In the genomic region with DNA sequence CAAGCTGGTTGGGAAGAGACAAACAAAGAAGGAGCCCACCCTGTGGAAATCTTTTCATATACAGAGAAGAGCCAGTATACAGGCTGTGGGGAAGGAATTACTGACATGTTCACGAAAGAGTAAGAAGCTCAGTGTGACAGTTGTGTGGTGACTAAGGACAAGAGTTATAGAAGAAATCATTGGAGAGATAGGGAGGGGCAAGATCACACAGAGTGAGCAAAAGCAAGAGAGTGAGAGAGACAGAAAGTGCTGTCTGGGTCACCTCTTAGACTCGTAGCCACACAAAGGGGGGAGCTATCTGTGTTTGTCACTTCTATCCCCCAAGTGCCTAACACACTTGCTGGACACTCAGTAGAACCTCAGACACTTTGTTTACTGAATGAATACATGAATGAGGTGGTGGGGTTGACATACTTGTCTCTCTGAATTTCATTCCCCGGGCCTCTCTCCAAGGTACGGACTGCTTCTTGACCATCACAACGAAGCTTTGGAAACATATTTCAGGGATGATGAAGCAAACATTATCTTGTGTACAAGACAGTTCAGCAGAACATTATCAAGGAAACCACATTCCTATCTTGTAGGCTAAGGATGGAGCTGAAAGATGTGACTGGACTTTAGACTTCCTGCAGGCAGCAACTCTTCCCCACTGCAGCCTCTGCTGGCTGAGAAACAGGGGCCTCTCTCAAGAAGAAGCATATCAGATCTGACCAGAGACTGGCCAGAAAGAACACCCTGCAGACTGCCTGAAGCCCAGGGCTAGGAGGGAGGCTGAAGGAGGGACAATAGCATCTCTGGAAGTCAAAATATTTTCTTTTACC, we compare ENCODE assay signal across 1 cellular context.
TF ChIP-seq lines count a peak whose summit lies in the region.

No MANE protein-coding gene starts in this region.

TF ChIP-seq in SK-N-SH, 30 proteins besides CTCF, POLR2A, EP300 and RAD21 (continued from another document):
- TF ChIP-seq, protein P1, sequence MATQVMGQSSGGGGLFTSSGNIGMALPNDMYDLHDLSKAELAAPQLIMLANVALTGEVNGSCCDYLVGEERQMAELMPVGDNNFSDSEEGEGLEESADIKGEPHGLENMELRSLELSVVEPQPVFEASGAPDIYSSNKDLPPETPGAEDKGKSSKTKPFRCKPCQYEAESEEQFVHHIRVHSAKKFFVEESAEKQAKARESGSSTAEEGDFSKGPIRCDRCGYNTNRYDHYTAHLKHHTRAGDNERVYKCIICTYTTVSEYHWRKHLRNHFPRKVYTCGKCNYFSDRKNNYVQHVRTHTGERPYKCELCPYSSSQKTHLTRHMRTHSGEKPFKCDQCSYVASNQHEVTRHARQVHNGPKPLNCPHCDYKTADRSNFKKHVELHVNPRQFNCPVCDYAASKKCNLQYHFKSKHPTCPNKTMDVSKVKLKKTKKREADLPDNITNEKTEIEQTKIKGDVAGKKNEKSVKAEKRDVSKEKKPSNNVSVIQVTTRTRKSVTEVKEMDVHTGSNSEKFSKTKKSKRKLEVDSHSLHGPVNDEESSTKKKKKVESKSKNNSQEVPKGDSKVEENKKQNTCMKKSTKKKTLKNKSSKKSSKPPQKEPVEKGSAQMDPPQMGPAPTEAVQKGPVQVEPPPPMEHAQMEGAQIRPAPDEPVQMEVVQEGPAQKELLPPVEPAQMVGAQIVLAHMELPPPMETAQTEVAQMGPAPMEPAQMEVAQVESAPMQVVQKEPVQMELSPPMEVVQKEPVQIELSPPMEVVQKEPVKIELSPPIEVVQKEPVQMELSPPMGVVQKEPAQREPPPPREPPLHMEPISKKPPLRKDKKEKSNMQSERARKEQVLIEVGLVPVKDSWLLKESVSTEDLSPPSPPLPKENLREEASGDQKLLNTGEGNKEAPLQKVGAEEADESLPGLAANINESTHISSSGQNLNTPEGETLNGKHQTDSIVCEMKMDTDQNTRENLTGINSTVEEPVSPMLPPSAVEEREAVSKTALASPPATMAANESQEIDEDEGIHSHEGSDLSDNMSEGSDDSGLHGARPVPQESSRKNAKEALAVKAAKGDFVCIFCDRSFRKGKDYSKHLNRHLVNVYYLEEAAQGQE (IDR thresholded peaks at IDR 0.05; ENCODE audit: low read depth, low read length) = peak; percentile 86
- TF ChIP-seq JUND (IDR thresholded peaks at IDR 0.05) (peak; percentile 39; the same call in 1 of the 2 replicates), PBX3 (IDR thresholded peaks at IDR 0.05) (peak; percentile 19; the same call in 1 of the 2 replicates), FOSL2 (IDR thresholded peaks at IDR 0.05; ENCODE audit: borderline replicate concordance, low read depth) (0 out of 2 replicates have a peak, but pooled peaks have one; percentile 7), USF1 (IDR thresholded peaks at IDR 0.05; ENCODE audit: borderline replicate concordance, low read depth) (no peak)
